11 cellular contexts compared by ENCODE assay signal in the genomic region with DNA sequence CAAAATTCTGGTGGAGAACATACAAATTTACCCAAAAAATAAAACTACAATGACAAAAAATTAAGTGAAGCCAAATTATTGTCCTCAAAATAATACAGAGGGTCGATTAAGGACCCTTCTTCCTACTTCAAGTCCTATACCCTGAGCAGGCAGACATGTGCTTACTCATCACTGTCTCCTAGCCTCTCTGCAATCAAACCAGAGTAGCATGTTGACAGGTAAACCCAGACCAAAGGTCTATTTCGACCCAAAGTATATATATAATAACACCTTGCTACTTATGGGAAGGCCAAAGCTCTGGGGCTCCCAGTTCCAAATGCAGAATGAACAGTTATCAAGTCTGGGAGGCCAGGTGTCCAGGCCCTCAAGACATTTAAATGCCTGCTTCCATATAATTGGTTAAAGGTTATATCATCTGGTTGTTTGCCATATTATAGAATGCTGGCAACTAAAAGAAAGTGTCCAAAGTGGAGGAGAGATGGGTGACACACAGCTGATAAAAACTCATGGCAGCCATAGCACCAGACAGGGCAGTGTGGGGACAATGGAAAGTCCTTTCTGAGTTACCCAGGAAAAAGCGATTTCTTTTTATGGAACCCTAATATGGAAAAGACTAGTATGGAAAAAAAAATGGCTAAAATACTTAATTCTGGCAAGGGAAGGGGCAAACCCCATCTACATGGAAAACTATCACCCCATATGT. TPM values are rescaled to one million over a fixed set of nuclear protein-coding genes. Genes with fewer than 3 reads are reported as not detected.
DNase-seq lines count a peak whose midpoint lies in the region; ATAC-seq, FAIRE-seq and TF ChIP-seq lines count a peak whose summit lies in the region.
"Had no signal": no experiment of that assay in that cellular context is flagged by ENCODE, and none has a peak within 500 bp of the region (broad histone marks: within the 10 kb centered on the region; RNA-seq: fewer than 3 reads in every experiment).

No MANE protein-coding gene starts in this region.

- H3K27me3 Mint-ChIP-seq in activated CD4-positive, alpha-beta T cell treated with anti-CD3 and anti-CD28 coated beads, Interleukin-2, amount 10 ng/mL, durations not matched to agents 7 days and 5 days: no peaks in the 10 kb centered on the region
- no peaks in the 10 kb centered on the region for H3K27me3 Mint-ChIP-seq in chondrocyte (ENCODE audit: low read depth)

- H3K27ac ChIP-seq in tibial artery: no peak overlapping the region
- H3K27ac ChIP-seq: suprapubic skin had no signal

- H3K27ac Mint-ChIP-seq in activated CD4-positive, alpha-beta T cell treated with anti-CD3 and anti-CD28 coated beads, Interleukin-2, amount 10 ng/mL, durations not matched to agents 7 days and 5 days: peak overlapping the region; percentile 54
- H3K27ac Mint-ChIP-seq in chondrocyte (ENCODE audit: unreplicated experiment): peak overlapping the region; percentile 59
- H3K27ac Mint-ChIP-seq in stimulated activated effector memory CD8-positive, alpha-beta T cell treated with anti-CD3 and anti-CD28 coated beads, Interleukin-12 subunit alpha, Interleukin-12 subunit beta, amount 100 ng/mL, for 72 hours: peak overlapping the region; percentile 92

- no peak for FAIRE-seq in frontal cortex (lab: Jason Lieb, UNC)

- H3K4me3 ChIP-seq in tibial artery: no peak overlapping the region
- H3K4me3 ChIP-seq: suprapubic skin had no signal

- no peaks in the 10 kb centered on the region for H3K9me3 ChIP-seq in tibial artery
- H3K9me3 ChIP-seq: suprapubic skin had no signal

- peak overlapping the region; percentile 28 for H3K4me3 Mint-ChIP-seq in activated CD4-positive, alpha-beta T cell treated with anti-CD3 and anti-CD28 coated beads, Interleukin-2, amount 10 ng/mL, durations not matched to agents 7 days and 5 days
- no peak overlapping the region for H3K4me3 Mint-ChIP-seq in chondrocyte (ENCODE audit: unreplicated experiment)
- H3K4me3 Mint-ChIP-seq in stimulated activated effector memory CD8-positive, alpha-beta T cell treated with anti-CD3 and anti-CD28 coated beads, Interleukin-12 subunit alpha, Interleukin-12 subunit beta, amount 100 ng/mL, for 72 hours: peak overlapping the region; percentile 64
- H3K4me3 Mint-ChIP-seq: neural crest cell had no signal

- intact Hi-C loops in tibial artery (cut with DNase I; ENCODE audit: low total_unique reads): no loop called here

- CTCF ChIA-PET in activated CD4-positive, alpha-beta T cell treated with anti-CD3 and anti-CD28 coated beads, Interleukin-2, amount 10 ng/mL, durations not matched to agents 7 days and 5 days (lab: Charles Lee): interaction anchor here (1.0 to 1.4 kb wide), 2 partner anchors 22 to 67 kb away, joined by 3 to 6 read pairs; no protein-coding TSS in a partner anchor

- POLR2A ChIA-PET in activated CD4-positive, alpha-beta T cell treated with anti-CD3 and anti-CD28 coated beads, Interleukin-2, amount 10 ng/mL, durations not matched to agents 7 days and 5 days (lab: Charles Lee): no interaction called here

- H3K36me3 Mint-ChIP-seq in activated CD4-positive, alpha-beta T cell treated with anti-CD3 and anti-CD28 coated beads, Interleukin-2, amount 10 ng/mL, durations not matched to agents 7 days and 5 days (ENCODE audit: low read depth): peaks cover 67% of the 10 kb centered on the region
- H3K36me3 Mint-ChIP-seq in chondrocyte (ENCODE audit: low read depth): peaks cover 14% of the 10 kb centered on the region
- peaks cover 59% of the 10 kb centered on the region for H3K36me3 Mint-ChIP-seq in stimulated activated effector memory CD8-positive, alpha-beta T cell treated with anti-CD3 and anti-CD28 coated beads, Interleukin-12 subunit alpha, Interleukin-12 subunit beta, amount 100 ng/mL, for 72 hours

- no peaks in the 10 kb centered on the region for H3K9me3 Mint-ChIP-seq in activated CD4-positive, alpha-beta T cell treated with anti-CD3 and anti-CD28 coated beads, Interleukin-2, amount 10 ng/mL, durations not matched to agents 7 days and 5 days
- H3K9me3 Mint-ChIP-seq in chondrocyte (ENCODE audit: low read depth): peaks cover 5% of the 10 kb centered on the region
- no peaks in the 10 kb centered on the region for H3K9me3 Mint-ChIP-seq in stimulated activated effector memory CD8-positive, alpha-beta T cell treated with anti-CD3 and anti-CD28 coated beads, Interleukin-12 subunit alpha, Interleukin-12 subunit beta, amount 100 ng/mL, for 72 hours
- H3K9me3 Mint-ChIP-seq: neural crest cell had no signal

- H3K4me1 Mint-ChIP-seq in activated CD4-positive, alpha-beta T cell treated with anti-CD3 and anti-CD28 coated beads, Interleukin-2, amount 10 ng/mL, durations not matched to agents 7 days and 5 days: peaks cover 66% of the 10 kb centered on the region
- peaks cover 83% of the 10 kb centered on the region for H3K4me1 Mint-ChIP-seq in chondrocyte (ENCODE audit: low read depth)
- peaks cover 79% of the 10 kb centered on the region for H3K4me1 Mint-ChIP-seq in stimulated activated effector memory CD8-positive, alpha-beta T cell treated with anti-CD3 and anti-CD28 coated beads, Interleukin-12 subunit alpha, Interleukin-12 subunit beta, amount 100 ng/mL, for 72 hours

- H3K27me3 ChIP-seq in tibial artery: no peaks in the 10 kb centered on the region
- H3K27me3 ChIP-seq: suprapubic skin had no signal

- peaks cover 0 to 7% (median 0%) of the 10 kb centered on the region in 3 donors for H3K36me3 ChIP-seq in tibial artery

- peak; percentile 24 for ATAC-seq in HG02678 (IDR thresholded peaks at IDR 0.05; ENCODE audit: unreplicated experiment)
- peak; percentile 61 for ATAC-seq in stimulated activated effector memory CD8-positive, alpha-beta T cell treated with anti-CD3 and anti-CD28 coated beads, Interleukin-12 subunit alpha, Interleukin-12 subunit beta, amount 100 ng/mL, for 72 hours

- DNase-seq in activated CD4-positive, alpha-beta T cell treated with anti-CD3 and anti-CD28 coated beads, Interleukin-2, amount 10 ng/mL, durations not matched to agents 7 days and 5 days: no peak
- DNase-seq in activated CD4-positive, alpha-beta T cell treated with anti-CD3 and anti-CD28 coated beads, Interleukin-2, amount 50 U/mL, for 1 hour: no peak
- DNase-seq in chondrocyte (ENCODE audit: low spot score) (no peak), frontal cortex (ENCODE audit: low spot score in 2 of 2) (no peak), tibial artery (no peak)
- DNase-seq in stimulated activated effector memory CD8-positive, alpha-beta T cell treated with anti-CD3 and anti-CD28 coated beads, Interleukin-12 subunit alpha, Interleukin-12 subunit beta, amount 100 ng/mL, for 72 hours (ENCODE audit: low spot score in 2 of 2): no peak
- DNase-seq in stimulated activated CD4-positive, alpha-beta T cell treated with anti-CD3 and anti-CD28 coated beads, Interleukin-1b, Interleukin-23, amount 100 ng/mL, for 48 hours: no peak
- DNase-seq: activated CD4-positive, CD25-positive, alpha-beta regulatory T cell treated with anti-CD3 and anti-CD28 coated beads, Interleukin-2, amount 50 U/mL, for 72 hours had no signal

- no peak for TF ChIP-seq CTCF in chondrocyte (IDR thresholded peaks at IDR 0.05)
- no peak for TF ChIP-seq CTCF in tibial artery (IDR thresholded peaks at IDR 0.05)

- H3K4me1 ChIP-seq in tibial artery: peaks cover 0 to 92% (median 34%) of the 10 kb centered on the region in 4 donors

RNA-seq across cellular contexts. Expression of a gene that starts 53.6 kb away (rescaled TPM):
- 10 to 100 TPM; 65.1 to 92.9 TPM for total RNA-seq in activated CD4-positive, alpha-beta T cell treated with anti-CD3 and anti-CD28 coated beads, Interleukin-2, amount 10 ng/mL, durations not matched to agents 7 days and 5 days
- total RNA-seq in chondrocyte (30.8 to 42.4 TPM (median 35.8 TPM) in 3 replicates), frontal cortex (27.3 TPM)
